1 cellular context compared by ENCODE assay signal in genomic region chr2:240793313-240794177, GRCh38.
TF ChIP-seq lines count a peak whose summit lies in the region.

No MANE protein-coding gene starts in this region.

TF ChIP-seq in H1, 55 proteins besides CTCF, POLR2A, EP300 and RAD21:
- no peak for TF ChIP-seq YY1 (IDR thresholded peaks at IDR 0.05; ENCODE audit: low read depth, low read length)
- TF ChIP-seq CBX8 (IDR thresholded peaks at IDR 0.05; ENCODE audit: borderline replicate concordance, low read depth, low read length): no peak
- TF ChIP-seq, protein P1, sequence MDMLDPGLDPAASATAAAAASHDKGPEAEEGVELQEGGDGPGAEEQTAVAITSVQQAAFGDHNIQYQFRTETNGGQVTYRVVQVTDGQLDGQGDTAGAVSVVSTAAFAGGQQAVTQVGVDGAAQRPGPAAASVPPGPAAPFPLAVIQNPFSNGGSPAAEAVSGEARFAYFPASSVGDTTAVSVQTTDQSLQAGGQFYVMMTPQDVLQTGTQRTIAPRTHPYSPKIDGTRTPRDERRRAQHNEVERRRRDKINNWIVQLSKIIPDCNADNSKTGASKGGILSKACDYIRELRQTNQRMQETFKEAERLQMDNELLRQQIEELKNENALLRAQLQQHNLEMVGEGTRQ (IDR thresholded peaks at IDR 0.05; ENCODE audit: low read length): no peak
- TF ChIP-seq POLR2AphosphoS5 (IDR thresholded peaks at IDR 0.05; ENCODE audit: low read depth, low read length): 0 out of 2 replicates have a peak, but pooled peaks have one; percentile 15
- no peak for TF ChIP-seq ATF2 (IDR thresholded peaks at IDR 0.05; ENCODE audit: low read length)
- TF ChIP-seq JUND (IDR thresholded peaks at IDR 0.05; ENCODE audit: low read length): no peak
